Comparison of ENCODE assay signal across 1 cellular context in the genomic region with DNA sequence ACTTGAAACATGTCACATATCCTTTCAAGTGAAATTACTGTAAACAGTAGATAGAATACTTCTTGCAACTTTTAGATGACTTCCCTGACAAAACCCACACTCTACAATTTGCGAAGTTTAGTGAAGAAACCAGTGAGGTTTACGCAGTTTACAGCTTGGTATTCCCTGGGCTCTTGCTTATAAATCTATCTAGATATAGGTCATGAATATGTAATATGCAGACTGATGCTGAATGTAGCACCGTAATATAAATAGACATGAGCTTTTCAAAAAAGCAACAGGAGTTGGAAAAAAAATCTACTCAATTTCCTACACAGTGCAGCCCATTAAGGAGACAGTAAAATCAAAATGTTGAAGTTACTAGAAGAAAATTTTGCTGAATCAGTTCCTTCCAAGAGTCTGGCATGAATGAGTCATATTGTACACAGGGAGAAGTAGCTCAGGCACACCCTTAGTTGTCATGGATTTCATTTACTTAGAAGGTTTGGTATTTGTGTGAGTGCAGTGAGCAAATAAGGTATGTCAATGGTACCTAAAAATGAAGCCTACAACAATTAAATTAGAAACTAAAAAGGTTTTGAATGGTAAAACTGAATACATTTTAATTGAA.
TF ChIP-seq lines count a peak whose summit lies in the region.

No MANE protein-coding gene starts in this region.

TF ChIP-seq in WTC11, 78 proteins besides CTCF, POLR2A, EP300 and RAD21 (continued from another document):
- TF ChIP-seq MYBL2 (CRISPR knock-in tag; IDR thresholded peaks at IDR 0.05) (no peak), NR2C2 (CRISPR knock-in tag; IDR thresholded peaks at IDR 0.05) (no peak), PRRX2 (CRISPR knock-in tag; IDR thresholded peaks at IDR 0.05) (no peak)
- TF ChIP-seq, protein P1, sequence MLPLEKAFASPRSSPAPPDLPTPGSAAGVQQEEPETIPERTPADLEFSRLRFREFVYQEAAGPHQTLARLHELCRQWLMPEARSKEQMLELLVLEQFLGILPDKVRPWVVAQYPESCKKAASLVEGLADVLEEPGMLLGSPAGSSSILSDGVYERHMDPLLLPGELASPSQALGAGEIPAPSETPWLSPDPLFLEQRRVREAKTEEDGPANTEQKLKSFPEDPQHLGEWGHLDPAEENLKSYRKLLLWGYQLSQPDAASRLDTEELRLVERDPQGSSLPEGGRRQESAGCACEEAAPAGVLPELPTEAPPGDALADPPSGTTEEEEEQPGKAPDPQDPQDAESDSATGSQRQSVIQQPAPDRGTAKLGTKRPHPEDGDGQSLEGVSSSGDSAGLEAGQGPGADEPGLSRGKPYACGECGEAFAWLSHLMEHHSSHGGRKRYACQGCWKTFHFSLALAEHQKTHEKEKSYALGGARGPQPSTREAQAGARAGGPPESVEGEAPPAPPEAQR (CRISPR knock-in tag; IDR thresholded peaks at IDR 0.05), result no peak
- TF ChIP-seq, protein P2, sequence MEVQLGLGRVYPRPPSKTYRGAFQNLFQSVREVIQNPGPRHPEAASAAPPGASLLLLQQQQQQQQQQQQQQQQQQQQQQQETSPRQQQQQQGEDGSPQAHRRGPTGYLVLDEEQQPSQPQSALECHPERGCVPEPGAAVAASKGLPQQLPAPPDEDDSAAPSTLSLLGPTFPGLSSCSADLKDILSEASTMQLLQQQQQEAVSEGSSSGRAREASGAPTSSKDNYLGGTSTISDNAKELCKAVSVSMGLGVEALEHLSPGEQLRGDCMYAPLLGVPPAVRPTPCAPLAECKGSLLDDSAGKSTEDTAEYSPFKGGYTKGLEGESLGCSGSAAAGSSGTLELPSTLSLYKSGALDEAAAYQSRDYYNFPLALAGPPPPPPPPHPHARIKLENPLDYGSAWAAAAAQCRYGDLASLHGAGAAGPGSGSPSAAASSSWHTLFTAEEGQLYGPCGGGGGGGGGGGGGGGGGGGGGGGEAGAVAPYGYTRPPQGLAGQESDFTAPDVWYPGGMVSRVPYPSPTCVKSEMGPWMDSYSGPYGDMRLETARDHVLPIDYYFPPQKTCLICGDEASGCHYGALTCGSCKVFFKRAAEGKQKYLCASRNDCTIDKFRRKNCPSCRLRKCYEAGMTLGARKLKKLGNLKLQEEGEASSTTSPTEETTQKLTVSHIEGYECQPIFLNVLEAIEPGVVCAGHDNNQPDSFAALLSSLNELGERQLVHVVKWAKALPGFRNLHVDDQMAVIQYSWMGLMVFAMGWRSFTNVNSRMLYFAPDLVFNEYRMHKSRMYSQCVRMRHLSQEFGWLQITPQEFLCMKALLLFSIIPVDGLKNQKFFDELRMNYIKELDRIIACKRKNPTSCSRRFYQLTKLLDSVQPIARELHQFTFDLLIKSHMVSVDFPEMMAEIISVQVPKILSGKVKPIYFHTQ (CRISPR knock-in tag; IDR thresholded peaks at IDR 0.05), result no peak
- TF ChIP-seq, protein P3, sequence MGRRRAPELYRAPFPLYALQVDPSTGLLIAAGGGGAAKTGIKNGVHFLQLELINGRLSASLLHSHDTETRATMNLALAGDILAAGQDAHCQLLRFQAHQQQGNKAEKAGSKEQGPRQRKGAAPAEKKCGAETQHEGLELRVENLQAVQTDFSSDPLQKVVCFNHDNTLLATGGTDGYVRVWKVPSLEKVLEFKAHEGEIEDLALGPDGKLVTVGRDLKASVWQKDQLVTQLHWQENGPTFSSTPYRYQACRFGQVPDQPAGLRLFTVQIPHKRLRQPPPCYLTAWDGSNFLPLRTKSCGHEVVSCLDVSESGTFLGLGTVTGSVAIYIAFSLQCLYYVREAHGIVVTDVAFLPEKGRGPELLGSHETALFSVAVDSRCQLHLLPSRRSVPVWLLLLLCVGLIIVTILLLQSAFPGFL (CRISPR knock-in tag; IDR thresholded peaks at IDR 0.05; ENCODE audit: borderline replicate concordance), result no peak
TF ChIP-seq in WTC11: peak in this region for 0.
